10 cellular contexts compared by ENCODE assay signal in genomic region chr16:88062341-88062861, GRCh38.
DNase-seq lines count a peak whose midpoint lies in the region; ATAC-seq and TF ChIP-seq lines count a peak whose summit lies in the region.
"Had no signal": no experiment of that assay in that cellular context is flagged by ENCODE, and none has a peak within 500 bp of the region (broad histone marks: within the 10 kb centered on the region; RNA-seq: fewer than 3 reads in every experiment).

No MANE protein-coding gene starts in this region.

- no peak for TF ChIP-seq CTCF in choroid plexus epithelial cell (conservative IDR thresholded peaks at IDR 0.05; ENCODE audit: low read depth, low read length)

- no peak overlapping the region for H3K9ac ChIP-seq in stomach smooth muscle (ENCODE audit: low read length in 2 of 2)

- H3K4me1 Mint-ChIP-seq in activated CD4-positive, alpha-beta memory T cell treated with anti-CD3 and anti-CD28 coated beads for 36 hours (ENCODE audit: low read depth), result no peaks in the 10 kb centered on the region

- H3K4me1 ChIP-seq in stomach smooth muscle (ENCODE audit: control insufficient read depth, insufficient read depth, low read length), result peaks cover 10% of the 10 kb centered on the region

- CTCF ChIA-PET in activated CD4-positive, alpha-beta memory T cell treated with anti-CD3 and anti-CD28 coated beads for 36 hours (lab: Charles Lee), result no interaction called here

- POLR2A ChIA-PET in activated CD4-positive, alpha-beta memory T cell treated with anti-CD3 and anti-CD28 coated beads for 36 hours (lab: Charles Lee), result no interaction called here

- no peaks in the 10 kb centered on the region for H3K27me3 ChIP-seq in stomach smooth muscle (ENCODE audit: control insufficient read depth in 1 of 2, insufficient read depth in 2 of 2, low read length in 2 of 2)

- H3K4me3 ChIP-seq in choroid plexus epithelial cell (ENCODE audit: low read depth, low read length) (no peak overlapping the region), stomach smooth muscle (ENCODE audit: low read length in 2 of 2) (no peak overlapping the region)

- ATAC-seq in GM21367 (IDR thresholded peaks at IDR 0.05; ENCODE audit: unreplicated experiment) (no peak), GM21515 (IDR thresholded peaks at IDR 0.05; ENCODE audit: unreplicated experiment) (no peak)

- H3K36me3 Mint-ChIP-seq in activated CD4-positive, alpha-beta memory T cell treated with anti-CD3 and anti-CD28 coated beads for 36 hours, result peaks cover 8% of the 10 kb centered on the region

- peak overlapping the region; percentile 18 for H3K27ac ChIP-seq in stomach smooth muscle (ENCODE audit: low read length)

- H3K27me3 Mint-ChIP-seq in activated CD4-positive, alpha-beta memory T cell treated with anti-CD3 and anti-CD28 coated beads for 36 hours, result no peaks in the 10 kb centered on the region
- H3K27me3 Mint-ChIP-seq: naive B cell had no signal

- H3K36me3 ChIP-seq in stomach smooth muscle (ENCODE audit: control insufficient read depth in 2 of 2, insufficient read depth in 2 of 2, low read length in 2 of 2), result peaks cover 5 to 12% of the 10 kb centered on the region in 2 donors

- no peaks in the 10 kb centered on the region for H3K9me3 ChIP-seq in stomach smooth muscle (ENCODE audit: control insufficient read depth in 2 of 2, low read length in 2 of 2)

- peak; percentile 45 for DNase-seq in HCEC 1CT
- DNase-seq in choroid plexus epithelial cell (ENCODE audit: low read depth), result peak; percentile 76
- peak; percentile 79 for DNase-seq in kidney tubule cell (ENCODE audit: low spot score)
- DNase-seq in RPMI8226, result no peak
- DNase-seq in activated CD4-positive, alpha-beta memory T cell treated with anti-CD3 and anti-CD28 coated beads for 36 hours, result no peak
- DNase-seq: naive B cell, NCI-H2171 treated with DMSO at 0.1 percent for 48 hours had no signal

- no peak overlapping the region for H3K27ac Mint-ChIP-seq in activated CD4-positive, alpha-beta memory T cell treated with anti-CD3 and anti-CD28 coated beads for 36 hours

- no peak overlapping the region for H3K4me3 Mint-ChIP-seq in activated CD4-positive, alpha-beta memory T cell treated with anti-CD3 and anti-CD28 coated beads for 36 hours
- H3K4me3 Mint-ChIP-seq: naive B cell had no signal

- no peaks in the 10 kb centered on the region for H3K9me3 Mint-ChIP-seq in activated CD4-positive, alpha-beta memory T cell treated with anti-CD3 and anti-CD28 coated beads for 36 hours
- H3K9me3 Mint-ChIP-seq: naive B cell had no signal

- intact Hi-C loops in activated CD4-positive, alpha-beta memory T cell treated with anti-CD3 and anti-CD28 coated beads for 36 hours (cut with micrococcal nuclease), result no loop called here

Comparison
In these comparisons a context has a peak if more than half of its experiments do, and no peak if none do; other contexts are left out.
1. DNase-seq: peak in HCEC 1CT (single experiment), choroid plexus epithelial cell (single experiment) and kidney tubule cell (single experiment); none in RPMI8226 (single experiment) and activated CD4-positive, alpha-beta memory T cell treated with anti-CD3 and anti-CD28 coated beads for 36 hours (single experiment).